1 cellular context compared by ENCODE assay signal in the genomic region with DNA sequence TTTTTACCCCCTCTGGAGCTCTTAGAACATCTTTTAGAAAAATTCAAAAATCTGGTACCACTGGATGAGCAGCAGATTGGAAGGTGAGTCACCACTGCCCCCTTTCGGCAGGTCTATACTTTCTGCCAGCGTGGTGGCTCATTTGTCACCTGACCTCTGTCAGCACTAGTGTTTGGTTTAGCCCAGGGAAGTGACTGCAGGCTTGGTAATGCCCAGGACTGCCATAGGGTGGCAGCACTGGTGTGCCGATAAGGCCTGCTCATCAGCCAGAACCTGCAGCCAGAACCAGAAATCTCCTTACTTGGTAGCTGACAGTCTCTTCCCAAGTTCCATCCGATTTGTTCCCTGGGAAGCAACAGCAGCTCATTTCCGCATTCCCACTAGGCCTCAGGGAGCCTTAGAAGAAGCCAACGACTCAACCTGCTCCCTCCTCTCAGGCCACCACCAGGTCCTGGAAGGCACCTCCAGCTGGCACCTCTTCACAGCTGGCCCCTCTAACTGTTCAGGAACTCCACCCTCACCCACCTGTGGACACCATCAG.
A peak's percentile ranks its signal among the peaks of the same experiment; 100 is the strongest.
TF ChIP-seq lines count a peak whose summit lies in the region.

No MANE protein-coding gene starts in this region.

TF ChIP-seq in GM12878, 131 proteins besides CTCF, POLR2A, EP300 and RAD21 (continued from another document and continues in another):
- TF ChIP-seq, protein P1, sequence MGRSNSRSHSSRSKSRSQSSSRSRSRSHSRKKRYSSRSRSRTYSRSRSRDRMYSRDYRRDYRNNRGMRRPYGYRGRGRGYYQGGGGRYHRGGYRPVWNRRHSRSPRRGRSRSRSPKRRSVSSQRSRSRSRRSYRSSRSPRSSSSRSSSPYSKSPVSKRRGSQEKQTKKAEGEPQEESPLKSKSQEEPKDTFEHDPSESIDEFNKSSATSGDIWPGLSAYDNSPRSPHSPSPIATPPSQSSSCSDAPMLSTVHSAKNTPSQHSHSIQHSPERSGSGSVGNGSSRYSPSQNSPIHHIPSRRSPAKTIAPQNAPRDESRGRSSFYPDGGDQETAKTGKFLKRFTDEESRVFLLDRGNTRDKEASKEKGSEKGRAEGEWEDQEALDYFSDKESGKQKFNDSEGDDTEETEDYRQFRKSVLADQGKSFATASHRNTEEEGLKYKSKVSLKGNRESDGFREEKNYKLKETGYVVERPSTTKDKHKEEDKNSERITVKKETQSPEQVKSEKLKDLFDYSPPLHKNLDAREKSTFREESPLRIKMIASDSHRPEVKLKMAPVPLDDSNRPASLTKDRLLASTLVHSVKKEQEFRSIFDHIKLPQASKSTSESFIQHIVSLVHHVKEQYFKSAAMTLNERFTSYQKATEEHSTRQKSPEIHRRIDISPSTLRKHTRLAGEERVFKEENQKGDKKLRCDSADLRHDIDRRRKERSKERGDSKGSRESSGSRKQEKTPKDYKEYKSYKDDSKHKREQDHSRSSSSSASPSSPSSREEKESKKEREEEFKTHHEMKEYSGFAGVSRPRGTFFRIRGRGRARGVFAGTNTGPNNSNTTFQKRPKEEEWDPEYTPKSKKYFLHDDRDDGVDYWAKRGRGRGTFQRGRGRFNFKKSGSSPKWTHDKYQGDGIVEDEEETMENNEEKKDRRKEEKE (IDR thresholded peaks at IDR 0.05), result no peak
- 0 out of 2 replicates have a peak, but pooled peaks have one; percentile 43 for TF ChIP-seq HSF1 (IDR thresholded peaks at IDR 0.05; ENCODE audit: low read depth, low read length)
- no peak for TF ChIP-seq KAT2A (conservative IDR thresholded peaks at IDR 0.05; ENCODE audit: control insufficient read depth, low read depth, low read length)
- no peak for TF ChIP-seq ZSCAN29 (IDR thresholded peaks at IDR 0.05)
- no peak for TF ChIP-seq ASH2L (IDR thresholded peaks at IDR 0.05; ENCODE audit: borderline replicate concordance, low read depth)
- no peak for TF ChIP-seq SMAD5 (IDR thresholded peaks at IDR 0.05; ENCODE audit: low read depth)
- no peak for TF ChIP-seq CREB1 (IDR thresholded peaks at IDR 0.05; ENCODE audit: low read depth)
- no peak for TF ChIP-seq TCF3 (IDR thresholded peaks at IDR 0.05; ENCODE audit: borderline replicate concordance, insufficient read depth, low read depth, low read length)
- TF ChIP-seq, protein P2, sequence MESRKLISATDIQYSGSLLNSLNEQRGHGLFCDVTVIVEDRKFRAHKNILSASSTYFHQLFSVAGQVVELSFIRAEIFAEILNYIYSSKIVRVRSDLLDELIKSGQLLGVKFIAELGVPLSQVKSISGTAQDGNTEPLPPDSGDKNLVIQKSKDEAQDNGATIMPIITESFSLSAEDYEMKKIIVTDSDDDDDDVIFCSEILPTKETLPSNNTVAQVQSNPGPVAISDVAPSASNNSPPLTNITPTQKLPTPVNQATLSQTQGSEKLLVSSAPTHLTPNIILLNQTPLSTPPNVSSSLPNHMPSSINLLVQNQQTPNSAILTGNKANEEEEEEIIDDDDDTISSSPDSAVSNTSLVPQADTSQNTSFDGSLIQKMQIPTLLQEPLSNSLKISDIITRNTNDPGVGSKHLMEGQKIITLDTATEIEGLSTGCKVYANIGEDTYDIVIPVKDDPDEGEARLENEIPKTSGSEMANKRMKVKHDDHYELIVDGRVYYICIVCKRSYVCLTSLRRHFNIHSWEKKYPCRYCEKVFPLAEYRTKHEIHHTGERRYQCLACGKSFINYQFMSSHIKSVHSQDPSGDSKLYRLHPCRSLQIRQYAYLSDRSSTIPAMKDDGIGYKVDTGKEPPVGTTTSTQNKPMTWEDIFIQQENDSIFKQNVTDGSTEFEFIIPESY (IDR thresholded peaks at IDR 0.05), result no peak
- no peak for TF ChIP-seq EED (IDR thresholded peaks at IDR 0.05; ENCODE audit: low read depth)
- TF ChIP-seq CBX3 (IDR thresholded peaks at IDR 0.05; ENCODE audit: borderline replicate concordance, low read depth), result no peak
- no peak for TF ChIP-seq SMAD1 (IDR thresholded peaks at IDR 0.05; ENCODE audit: low read depth, partially characterized antibody)
- TF ChIP-seq BCL11A (IDR thresholded peaks at IDR 0.05; ENCODE audit: low read depth, low read length), result no peak
- TF ChIP-seq, protein P3, sequence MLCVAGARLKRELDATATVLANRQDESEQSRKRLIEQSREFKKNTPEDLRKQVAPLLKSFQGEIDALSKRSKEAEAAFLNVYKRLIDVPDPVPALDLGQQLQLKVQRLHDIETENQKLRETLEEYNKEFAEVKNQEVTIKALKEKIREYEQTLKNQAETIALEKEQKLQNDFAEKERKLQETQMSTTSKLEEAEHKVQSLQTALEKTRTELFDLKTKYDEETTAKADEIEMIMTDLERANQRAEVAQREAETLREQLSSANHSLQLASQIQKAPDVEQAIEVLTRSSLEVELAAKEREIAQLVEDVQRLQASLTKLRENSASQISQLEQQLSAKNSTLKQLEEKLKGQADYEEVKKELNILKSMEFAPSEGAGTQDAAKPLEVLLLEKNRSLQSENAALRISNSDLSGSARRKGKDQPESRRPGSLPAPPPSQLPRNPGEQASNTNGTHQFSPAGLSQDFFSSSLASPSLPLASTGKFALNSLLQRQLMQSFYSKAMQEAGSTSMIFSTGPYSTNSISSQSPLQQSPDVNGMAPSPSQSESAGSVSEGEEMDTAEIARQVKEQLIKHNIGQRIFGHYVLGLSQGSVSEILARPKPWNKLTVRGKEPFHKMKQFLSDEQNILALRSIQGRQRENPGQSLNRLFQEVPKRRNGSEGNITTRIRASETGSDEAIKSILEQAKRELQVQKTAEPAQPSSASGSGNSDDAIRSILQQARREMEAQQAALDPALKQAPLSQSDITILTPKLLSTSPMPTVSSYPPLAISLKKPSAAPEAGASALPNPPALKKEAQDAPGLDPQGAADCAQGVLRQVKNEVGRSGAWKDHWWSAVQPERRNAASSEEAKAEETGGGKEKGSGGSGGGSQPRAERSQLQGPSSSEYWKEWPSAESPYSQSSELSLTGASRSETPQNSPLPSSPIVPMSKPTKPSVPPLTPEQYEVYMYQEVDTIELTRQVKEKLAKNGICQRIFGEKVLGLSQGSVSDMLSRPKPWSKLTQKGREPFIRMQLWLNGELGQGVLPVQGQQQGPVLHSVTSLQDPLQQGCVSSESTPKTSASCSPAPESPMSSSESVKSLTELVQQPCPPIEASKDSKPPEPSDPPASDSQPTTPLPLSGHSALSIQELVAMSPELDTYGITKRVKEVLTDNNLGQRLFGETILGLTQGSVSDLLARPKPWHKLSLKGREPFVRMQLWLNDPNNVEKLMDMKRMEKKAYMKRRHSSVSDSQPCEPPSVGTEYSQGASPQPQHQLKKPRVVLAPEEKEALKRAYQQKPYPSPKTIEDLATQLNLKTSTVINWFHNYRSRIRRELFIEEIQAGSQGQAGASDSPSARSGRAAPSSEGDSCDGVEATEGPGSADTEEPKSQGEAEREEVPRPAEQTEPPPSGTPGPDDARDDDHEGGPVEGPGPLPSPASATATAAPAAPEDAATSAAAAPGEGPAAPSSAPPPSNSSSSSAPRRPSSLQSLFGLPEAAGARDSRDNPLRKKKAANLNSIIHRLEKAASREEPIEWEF (IDR thresholded peaks at IDR 0.05; ENCODE audit: insufficient replicate concordance, low read depth, low read length), result no peak
- no peak; the same call in 1 of the 2 replicates for TF ChIP-seq BACH1 (IDR thresholded peaks at IDR 0.05; ENCODE audit: borderline replicate concordance)
- no peak for TF ChIP-seq TCF12 (IDR thresholded peaks at IDR 0.05; ENCODE audit: low read depth, low read length)
- TF ChIP-seq NFXL1 (IDR thresholded peaks at IDR 0.05; ENCODE audit: borderline replicate concordance), result no peak
- TF ChIP-seq NFIC (IDR thresholded peaks at IDR 0.05; ENCODE audit: low read depth, low read length), result no peak
- TF ChIP-seq SREBF1 (IDR thresholded peaks at IDR 0.05; ENCODE audit: low read length), result no peak
- TF ChIP-seq RFX5 (IDR thresholded peaks at IDR 0.05; ENCODE audit: low read depth, low read length), result no peak
- TF ChIP-seq HCFC1 (IDR thresholded peaks at IDR 0.05; ENCODE audit: low read length), result 0 out of 2 replicates have a peak, but pooled peaks have one; percentile 26
- TF ChIP-seq, protein P4, sequence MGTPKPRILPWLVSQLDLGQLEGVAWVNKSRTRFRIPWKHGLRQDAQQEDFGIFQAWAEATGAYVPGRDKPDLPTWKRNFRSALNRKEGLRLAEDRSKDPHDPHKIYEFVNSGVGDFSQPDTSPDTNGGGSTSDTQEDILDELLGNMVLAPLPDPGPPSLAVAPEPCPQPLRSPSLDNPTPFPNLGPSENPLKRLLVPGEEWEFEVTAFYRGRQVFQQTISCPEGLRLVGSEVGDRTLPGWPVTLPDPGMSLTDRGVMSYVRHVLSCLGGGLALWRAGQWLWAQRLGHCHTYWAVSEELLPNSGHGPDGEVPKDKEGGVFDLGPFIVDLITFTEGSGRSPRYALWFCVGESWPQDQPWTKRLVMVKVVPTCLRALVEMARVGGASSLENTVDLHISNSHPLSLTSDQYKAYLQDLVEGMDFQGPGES (IDR thresholded peaks at IDR 0.05), result no peak
- no peak for TF ChIP-seq JUNB (IDR thresholded peaks at IDR 0.05)
- no peak for TF ChIP-seq ZNF274 (IDR thresholded peaks at IDR 0.05; ENCODE audit: insufficient read depth, insufficient read length)
- no peak for TF ChIP-seq MYC (IDR thresholded peaks at IDR 0.05; ENCODE audit: insufficient read depth, insufficient read length, insufficient replicate concordance, low read length, severe bottlenecking)
- peak; percentile 30 for TF ChIP-seq RELA (IDR thresholded peaks at IDR 0.05; ENCODE audit: borderline replicate concordance, partially characterized antibody)
- no peak for TF ChIP-seq BMI1 (IDR thresholded peaks at IDR 0.05; ENCODE audit: borderline replicate concordance)
- no peak for TF ChIP-seq SUZ12 (IDR thresholded peaks at IDR 0.05; ENCODE audit: unreplicated experiment)
- TF ChIP-seq ZZZ3 (IDR thresholded peaks at IDR 0.05; ENCODE audit: control insufficient read depth, insufficient read length, low read depth), result no peak
- no peak for TF ChIP-seq WRNIP1 (IDR thresholded peaks at IDR 0.05; ENCODE audit: borderline replicate concordance, low read depth, low read length)
- no peak for TF ChIP-seq TARDBP (IDR thresholded peaks at IDR 0.05; ENCODE audit: borderline replicate concordance)
- no peak for TF ChIP-seq ATF2 (IDR thresholded peaks at IDR 0.05; ENCODE audit: low read length)
- TF ChIP-seq, protein P5, sequence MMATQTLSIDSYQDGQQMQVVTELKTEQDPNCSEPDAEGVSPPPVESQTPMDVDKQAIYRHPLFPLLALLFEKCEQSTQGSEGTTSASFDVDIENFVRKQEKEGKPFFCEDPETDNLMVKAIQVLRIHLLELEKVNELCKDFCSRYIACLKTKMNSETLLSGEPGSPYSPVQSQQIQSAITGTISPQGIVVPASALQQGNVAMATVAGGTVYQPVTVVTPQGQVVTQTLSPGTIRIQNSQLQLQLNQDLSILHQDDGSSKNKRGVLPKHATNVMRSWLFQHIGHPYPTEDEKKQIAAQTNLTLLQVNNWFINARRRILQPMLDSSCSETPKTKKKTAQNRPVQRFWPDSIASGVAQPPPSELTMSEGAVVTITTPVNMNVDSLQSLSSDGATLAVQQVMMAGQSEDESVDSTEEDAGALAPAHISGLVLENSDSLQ (IDR thresholded peaks at IDR 0.05), result peak; percentile 62
- no peak for TF ChIP-seq ZNF622 (IDR thresholded peaks at IDR 0.05)
- no peak for TF ChIP-seq KLF5 (IDR thresholded peaks at IDR 0.05; ENCODE audit: partially characterized antibody)
- no peak for TF ChIP-seq POLR2AphosphoS5 (IDR thresholded peaks at IDR 0.05; ENCODE audit: low read length)
- TF ChIP-seq TCF7 (IDR thresholded peaks at IDR 0.05; ENCODE audit: borderline replicate concordance), result no peak
- no peak for TF ChIP-seq TAF1 (IDR thresholded peaks at IDR 0.05; ENCODE audit: borderline replicate concordance, low read depth, low read length)
- peak; percentile 57 for TF ChIP-seq USF2 (IDR thresholded peaks at IDR 0.05; ENCODE audit: borderline replicate concordance, low read depth, low read length)
- no peak for TF ChIP-seq EZH2 (IDR thresholded peaks at IDR 0.05; ENCODE audit: borderline replicate concordance, control insufficient read depth, low read depth, low read length)
- TF ChIP-seq RBBP5 (conservative IDR thresholded peaks at IDR 0.05), result no peak
- peak; percentile 65 for TF ChIP-seq SMC3 (IDR thresholded peaks at IDR 0.05; ENCODE audit: borderline replicate concordance, low read length)
- TF ChIP-seq, protein P6, sequence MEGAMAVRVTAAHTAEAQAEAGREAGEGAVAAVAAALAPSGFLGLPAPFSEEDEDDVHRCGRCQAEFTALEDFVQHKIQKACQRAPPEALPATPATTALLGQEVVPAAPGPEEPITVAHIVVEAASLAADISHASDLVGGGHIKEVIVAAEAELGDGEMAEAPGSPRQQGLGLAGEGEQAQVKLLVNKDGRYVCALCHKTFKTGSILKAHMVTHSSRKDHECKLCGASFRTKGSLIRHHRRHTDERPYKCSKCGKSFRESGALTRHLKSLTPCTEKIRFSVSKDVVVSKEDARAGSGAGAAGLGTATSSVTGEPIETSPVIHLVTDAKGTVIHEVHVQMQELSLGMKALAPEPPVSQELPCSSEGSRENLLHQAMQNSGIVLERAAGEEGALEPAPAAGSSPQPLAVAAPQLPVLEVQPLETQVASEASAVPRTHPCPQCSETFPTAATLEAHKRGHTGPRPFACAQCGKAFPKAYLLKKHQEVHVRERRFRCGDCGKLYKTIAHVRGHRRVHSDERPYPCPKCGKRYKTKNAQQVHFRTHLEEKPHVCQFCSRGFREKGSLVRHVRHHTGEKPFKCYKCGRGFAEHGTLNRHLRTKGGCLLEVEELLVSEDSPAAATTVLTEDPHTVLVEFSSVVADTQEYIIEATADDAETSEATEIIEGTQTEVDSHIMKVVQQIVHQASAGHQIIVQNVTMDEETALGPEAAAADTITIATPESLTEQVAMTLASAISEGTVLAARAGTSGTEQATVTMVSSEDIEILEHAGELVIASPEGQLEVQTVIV (IDR thresholded peaks at IDR 0.05; ENCODE audit: borderline replicate concordance, partially characterized antibody), result no peak
